In the genomic region with DNA sequence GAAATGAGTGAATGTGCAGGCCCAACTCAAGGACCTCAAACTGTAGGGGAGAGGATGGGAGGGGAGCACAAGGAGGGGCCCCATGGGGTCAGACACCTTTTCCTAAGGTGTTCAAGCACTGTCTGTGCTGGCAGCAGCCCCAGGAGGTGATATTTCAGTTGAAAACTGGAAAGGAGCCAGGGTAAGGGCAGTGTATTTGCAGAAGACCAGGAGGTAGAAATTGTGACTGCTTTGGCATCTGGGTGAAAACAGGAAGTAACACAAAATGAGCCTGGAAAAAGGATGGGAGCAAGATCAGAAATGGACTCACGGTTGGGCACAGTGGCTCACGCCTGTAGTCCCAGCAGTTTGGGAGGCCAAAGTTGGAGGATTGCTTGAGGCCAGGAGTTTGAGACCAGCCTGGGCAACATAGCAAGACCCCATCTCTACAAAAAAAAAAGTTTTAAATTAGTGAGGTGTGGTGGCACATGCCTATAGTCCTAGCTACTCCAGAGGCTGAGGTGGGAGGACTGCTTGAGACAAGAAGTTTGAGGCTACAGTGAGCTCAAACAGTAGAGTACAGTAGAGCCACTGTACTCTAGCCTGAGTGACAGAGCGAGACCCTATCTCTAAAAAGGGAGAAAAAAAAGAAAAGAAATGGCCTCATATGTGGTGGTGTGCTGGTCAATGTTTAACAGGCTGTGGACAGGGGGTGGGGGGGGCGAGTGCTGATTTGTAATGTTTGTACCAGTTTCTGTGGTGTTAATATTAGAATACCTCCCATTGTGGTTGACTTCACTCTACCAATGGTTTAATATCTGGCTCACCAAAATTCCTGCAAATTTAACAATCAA, we compare ENCODE assay signal across 1 cellular context.
TF ChIP-seq lines count a peak whose summit lies in the region.

No MANE protein-coding gene starts in this region.

TF ChIP-seq in HepG2, 621 proteins besides CTCF, POLR2A, EP300 and RAD21 (continued from another document):
- TF ChIP-seq HNF1A (IDR thresholded peaks at IDR 0.05; ENCODE audit: low read depth) (peak; percentile 40), HNF1A (CRISPR knock-in tag; IDR thresholded peaks at IDR 0.05; ENCODE audit: borderline replicate concordance) (peak; percentile 61), ZNF558 (CRISPR knock-in tag; IDR thresholded peaks at IDR 0.05; ENCODE audit: borderline replicate concordance) (no peak)
